ENCODE assay signal across 1 cellular context in genomic region chr1:61724721-61725694, GRCh38.
A peak's percentile ranks its signal among the peaks of the same experiment; 100 is the strongest.
TF ChIP-seq lines count a peak whose summit lies in the region.

Gene TM2D1, minus strand, starts transcription at chr1:61725141. Its CDS starts 21 bp downstream, at chr1:61725120.

TF ChIP-seq in HEK293, 187 proteins besides CTCF, POLR2A, EP300 and RAD21 (continued from another document and continues in another):
- TF ChIP-seq KLF17 (tag by site-specific recombination; IDR thresholded peaks at IDR 0.05) (peak; percentile 90), ZSCAN5A (tag by site-specific recombination; IDR thresholded peaks at IDR 0.05) (no peak), ZNF555 (tag by site-specific recombination; conservative IDR thresholded peaks at IDR 0.05) (no peak), AEBP2 (tag by site-specific recombination; IDR thresholded peaks at IDR 0.05; ENCODE audit: borderline replicate concordance) (no peak), PRDM6 (tag by site-specific recombination; IDR thresholded peaks at IDR 0.05) (peak; percentile 77), ZNF558 (tag by site-specific recombination; IDR thresholded peaks at IDR 0.05) (peak; percentile 21; the same call in 1 of the 2 replicates), ZNF645 (tag by site-specific recombination; IDR thresholded peaks at IDR 0.05) (0 out of 2 replicates have a peak, but pooled peaks have one; percentile 16), ZNF837 (tag by site-specific recombination; IDR thresholded peaks at IDR 0.05) (no peak), ZNF2 (tag by site-specific recombination; IDR thresholded peaks at IDR 0.05) (peak; percentile 71), ZNF560 (tag by site-specific recombination; IDR thresholded peaks at IDR 0.05; ENCODE audit: borderline replicate concordance) (no peak), ZNF280D (tag by site-specific recombination; IDR thresholded peaks at IDR 0.05) (peak; percentile 24; the same call in 1 of the 2 replicates), HOXA7 (CRISPR knock-in tag; IDR thresholded peaks at IDR 0.05; ENCODE audit: borderline replicate concordance) (no peak), ZNF133 (tag by site-specific recombination; IDR thresholded peaks at IDR 0.05) (no peak), BCL11A (tag by site-specific recombination; IDR thresholded peaks at IDR 0.05; ENCODE audit: low read depth) (no peak), SP2 (tag by site-specific recombination; IDR thresholded peaks at IDR 0.05) (peak; percentile 88), ZNF48 (tag by site-specific recombination; IDR thresholded peaks at IDR 0.05) (no peak), ZNF169 (tag by site-specific recombination; IDR thresholded peaks at IDR 0.05) (no peak), KLF7 (tag by site-specific recombination; IDR thresholded peaks at IDR 0.05; ENCODE audit: borderline replicate concordance) (peak; percentile 98), ZNF350 (tag by site-specific recombination; IDR thresholded peaks at IDR 0.05) (no peak), ZNF747 (tag by site-specific recombination; IDR thresholded peaks at IDR 0.05) (no peak), ZNF623 (tag by site-specific recombination; IDR thresholded peaks at IDR 0.05) (no peak; the same call in 1 of the 2 replicates), ZNF221 (tag by site-specific recombination; IDR thresholded peaks at IDR 0.05; ENCODE audit: borderline replicate concordance) (no peak), ZNF501 (tag by site-specific recombination; IDR thresholded peaks at IDR 0.05) (peak; percentile 84), ZNF610 (tag by site-specific recombination; IDR thresholded peaks at IDR 0.05; ENCODE audit: borderline replicate concordance) (0 out of 2 replicates have a peak, but pooled peaks have one; percentile 59), IKZF3 (tag by site-specific recombination; IDR thresholded peaks at IDR 0.05) (peak; percentile 64), ZFP37 (tag by site-specific recombination; IDR thresholded peaks at IDR 0.05) (peak; percentile 78; the same call in 1 of the 2 replicates), ZNF785 (tag by site-specific recombination; IDR thresholded peaks at IDR 0.05) (no peak), ZNF354C (tag by site-specific recombination; IDR thresholded peaks at IDR 0.05; ENCODE audit: borderline replicate concordance, low read depth) (no peak), ZNF626 (tag by site-specific recombination; IDR thresholded peaks at IDR 0.05) (no peak), ZNF692 (tag by site-specific recombination; IDR thresholded peaks at IDR 0.05) (peak; percentile 99), ZNF654 (tag by site-specific recombination; IDR thresholded peaks at IDR 0.05; ENCODE audit: low read depth) (no peak)
- TF ChIP-seq, protein P1, sequence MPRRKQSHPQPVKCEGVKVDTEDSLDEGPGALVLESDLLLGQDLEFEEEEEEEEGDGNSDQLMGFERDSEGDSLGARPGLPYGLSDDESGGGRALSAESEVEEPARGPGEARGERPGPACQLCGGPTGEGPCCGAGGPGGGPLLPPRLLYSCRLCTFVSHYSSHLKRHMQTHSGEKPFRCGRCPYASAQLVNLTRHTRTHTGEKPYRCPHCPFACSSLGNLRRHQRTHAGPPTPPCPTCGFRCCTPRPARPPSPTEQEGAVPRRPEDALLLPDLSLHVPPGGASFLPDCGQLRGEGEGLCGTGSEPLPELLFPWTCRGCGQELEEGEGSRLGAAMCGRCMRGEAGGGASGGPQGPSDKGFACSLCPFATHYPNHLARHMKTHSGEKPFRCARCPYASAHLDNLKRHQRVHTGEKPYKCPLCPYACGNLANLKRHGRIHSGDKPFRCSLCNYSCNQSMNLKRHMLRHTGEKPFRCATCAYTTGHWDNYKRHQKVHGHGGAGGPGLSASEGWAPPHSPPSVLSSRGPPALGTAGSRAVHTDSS (tag by site-specific recombination; IDR thresholded peaks at IDR 0.05), result no peak
- TF ChIP-seq, protein P2, sequence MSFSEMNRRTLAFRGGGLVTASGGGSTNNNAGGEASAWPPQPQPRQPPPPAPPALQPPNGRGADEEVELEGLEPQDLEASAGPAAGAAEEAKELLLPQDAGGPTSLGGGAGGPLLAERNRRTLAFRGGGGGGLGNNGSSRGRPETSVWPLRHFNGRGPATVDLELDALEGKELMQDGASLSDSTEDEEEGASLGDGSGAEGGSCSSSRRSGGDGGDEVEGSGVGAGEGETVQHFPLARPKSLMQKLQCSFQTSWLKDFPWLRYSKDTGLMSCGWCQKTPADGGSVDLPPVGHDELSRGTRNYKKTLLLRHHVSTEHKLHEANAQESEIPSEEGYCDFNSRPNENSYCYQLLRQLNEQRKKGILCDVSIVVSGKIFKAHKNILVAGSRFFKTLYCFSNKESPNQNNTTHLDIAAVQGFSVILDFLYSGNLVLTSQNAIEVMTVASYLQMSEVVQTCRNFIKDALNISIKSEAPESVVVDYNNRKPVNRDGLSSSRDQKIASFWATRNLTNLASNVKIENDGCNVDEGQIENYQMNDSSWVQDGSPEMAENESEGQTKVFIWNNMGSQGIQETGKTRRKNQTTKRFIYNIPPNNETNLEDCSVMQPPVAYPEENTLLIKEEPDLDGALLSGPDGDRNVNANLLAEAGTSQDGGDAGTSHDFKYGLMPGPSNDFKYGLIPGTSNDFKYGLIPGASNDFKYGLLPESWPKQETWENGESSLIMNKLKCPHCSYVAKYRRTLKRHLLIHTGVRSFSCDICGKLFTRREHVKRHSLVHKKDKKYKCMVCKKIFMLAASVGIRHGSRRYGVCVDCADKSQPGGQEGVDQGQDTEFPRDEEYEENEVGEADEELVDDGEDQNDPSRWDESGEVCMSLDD (tag by site-specific recombination; IDR thresholded peaks at IDR 0.05), result 0 out of 2 replicates have a peak, but pooled peaks have one; percentile 21
- TF ChIP-seq, protein P3, sequence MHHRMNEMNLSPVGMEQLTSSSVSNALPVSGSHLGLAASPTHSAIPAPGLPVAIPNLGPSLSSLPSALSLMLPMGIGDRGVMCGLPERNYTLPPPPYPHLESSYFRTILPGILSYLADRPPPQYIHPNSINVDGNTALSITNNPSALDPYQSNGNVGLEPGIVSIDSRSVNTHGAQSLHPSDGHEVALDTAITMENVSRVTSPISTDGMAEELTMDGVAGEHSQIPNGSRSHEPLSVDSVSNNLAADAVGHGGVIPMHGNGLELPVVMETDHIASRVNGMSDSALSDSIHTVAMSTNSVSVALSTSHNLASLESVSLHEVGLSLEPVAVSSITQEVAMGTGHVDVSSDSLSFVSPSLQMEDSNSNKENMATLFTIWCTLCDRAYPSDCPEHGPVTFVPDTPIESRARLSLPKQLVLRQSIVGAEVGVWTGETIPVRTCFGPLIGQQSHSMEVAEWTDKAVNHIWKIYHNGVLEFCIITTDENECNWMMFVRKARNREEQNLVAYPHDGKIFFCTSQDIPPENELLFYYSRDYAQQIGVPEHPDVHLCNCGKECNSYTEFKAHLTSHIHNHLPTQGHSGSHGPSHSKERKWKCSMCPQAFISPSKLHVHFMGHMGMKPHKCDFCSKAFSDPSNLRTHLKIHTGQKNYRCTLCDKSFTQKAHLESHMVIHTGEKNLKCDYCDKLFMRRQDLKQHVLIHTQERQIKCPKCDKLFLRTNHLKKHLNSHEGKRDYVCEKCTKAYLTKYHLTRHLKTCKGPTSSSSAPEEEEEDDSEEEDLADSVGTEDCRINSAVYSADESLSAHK (tag by site-specific recombination; IDR thresholded peaks at IDR 0.05), result 0 out of 2 replicates have a peak, but pooled peaks have one; percentile 9
- TF ChIP-seq, protein P4, sequence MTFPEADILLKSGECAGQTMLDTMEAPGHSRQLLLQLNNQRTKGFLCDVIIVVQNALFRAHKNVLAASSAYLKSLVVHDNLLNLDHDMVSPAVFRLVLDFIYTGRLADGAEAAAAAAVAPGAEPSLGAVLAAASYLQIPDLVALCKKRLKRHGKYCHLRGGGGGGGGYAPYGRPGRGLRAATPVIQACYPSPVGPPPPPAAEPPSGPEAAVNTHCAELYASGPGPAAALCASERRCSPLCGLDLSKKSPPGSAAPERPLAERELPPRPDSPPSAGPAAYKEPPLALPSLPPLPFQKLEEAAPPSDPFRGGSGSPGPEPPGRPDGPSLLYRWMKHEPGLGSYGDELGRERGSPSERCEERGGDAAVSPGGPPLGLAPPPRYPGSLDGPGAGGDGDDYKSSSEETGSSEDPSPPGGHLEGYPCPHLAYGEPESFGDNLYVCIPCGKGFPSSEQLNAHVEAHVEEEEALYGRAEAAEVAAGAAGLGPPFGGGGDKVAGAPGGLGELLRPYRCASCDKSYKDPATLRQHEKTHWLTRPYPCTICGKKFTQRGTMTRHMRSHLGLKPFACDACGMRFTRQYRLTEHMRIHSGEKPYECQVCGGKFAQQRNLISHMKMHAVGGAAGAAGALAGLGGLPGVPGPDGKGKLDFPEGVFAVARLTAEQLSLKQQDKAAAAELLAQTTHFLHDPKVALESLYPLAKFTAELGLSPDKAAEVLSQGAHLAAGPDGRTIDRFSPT (tag by site-specific recombination; IDR thresholded peaks at IDR 0.05), result peak; percentile 74; the same call in 1 of the 2 replicates
